In the genomic region with DNA sequence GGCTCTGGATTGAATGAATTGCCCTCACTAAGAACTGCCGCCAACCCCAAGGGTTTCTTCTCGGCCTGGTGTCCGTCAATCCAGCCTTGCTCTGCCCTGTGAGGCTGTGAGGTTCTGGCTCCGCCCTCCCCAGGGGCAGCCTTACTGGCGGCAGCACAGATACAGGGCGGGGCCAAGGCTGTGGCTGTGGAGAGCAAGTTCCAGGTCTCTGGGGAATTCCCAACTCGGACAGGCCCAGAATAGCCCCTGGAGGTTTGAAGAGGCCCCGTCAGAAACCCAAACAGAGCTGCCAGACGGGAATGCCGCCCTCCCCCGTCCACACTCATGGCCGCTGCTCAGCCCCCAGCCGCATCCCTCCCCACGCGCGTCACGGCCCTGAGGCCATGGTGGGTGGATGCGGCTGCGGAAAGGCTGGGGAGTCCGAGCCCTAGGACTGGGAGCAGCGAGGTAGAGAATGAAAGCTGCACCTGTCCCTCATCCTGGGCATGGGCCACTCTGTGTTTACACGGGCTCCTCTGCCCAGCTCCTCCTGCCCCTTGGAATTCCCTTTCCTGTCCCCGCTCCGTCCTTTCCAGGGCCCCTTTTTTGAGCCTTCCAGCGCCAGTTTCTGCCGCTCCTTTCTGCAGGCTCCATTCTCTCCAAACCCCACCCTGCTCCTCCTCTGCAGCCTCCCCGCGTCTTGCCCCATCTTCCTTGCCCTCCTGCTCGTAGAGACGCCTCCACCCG, we compare ENCODE assay signal across 8 cellular contexts. TPM values are rescaled to one million over a fixed set of nuclear protein-coding genes. Genes with fewer than 3 reads are reported as not detected.
DNase-seq lines count a peak whose midpoint lies in the region; ATAC-seq and TF ChIP-seq lines count a peak whose summit lies in the region.

No MANE protein-coding gene starts in this region.

- H3K9me3 ChIP-seq in left lung: no peaks in the 10 kb centered on the region

- CTCF ChIA-PET in activated CD4-positive, alpha-beta T cell treated with anti-CD3 and anti-CD28 coated beads for 36 hours (lab: Charles Lee): interaction anchor here (0.9 to 2.4 kb wide), 2 partner anchors 9 to 37 kb away, joined by 4 to 18 read pairs; partner anchors contain the start of gene MVP

- peak overlapping the region; percentile 75 for H3K27ac Mint-ChIP-seq in activated CD4-positive, alpha-beta T cell treated with anti-CD3 and anti-CD28 coated beads for 36 hours

- POLR2A ChIA-PET in activated CD4-positive, alpha-beta T cell treated with anti-CD3 and anti-CD28 coated beads for 36 hours (lab: Charles Lee): interaction anchor here (0.5 to 1.6 kb wide), 3 partner anchors 16 to 168 kb away, joined by 3 to 10 read pairs (median 5); no protein-coding TSS in a partner anchor

- ATAC-seq in HG03039 (IDR thresholded peaks at IDR 0.05; ENCODE audit: unreplicated experiment) (peak; percentile 35), left lung (peak; percentile 69)
- peak; percentile 47 for ATAC-seq in activated CD4-positive, alpha-beta T cell treated with anti-CD3 and anti-CD28 coated beads for 36 hours

- intact Hi-C loops in activated CD4-positive, alpha-beta T cell treated with anti-CD3 and anti-CD28 coated beads for 36 hours (cut with DNase I, micrococcal nuclease): loop anchor here in 1 of 2 experiments (10.0 kb wide), 1 partner anchor 183 kb away; the partner anchor contains the start of genes HIRIP3 and INO80E
- intact Hi-C loops in left lung (cut with DNase I): no loop called here

- peaks cover 36% of the 10 kb centered on the region for H3K36me3 Mint-ChIP-seq in activated CD4-positive, alpha-beta T cell treated with anti-CD3 and anti-CD28 coated beads for 36 hours (ENCODE audit: low read depth)

- H3K4me1 ChIP-seq in left lung: peaks cover 36 to 76% of the 10 kb centered on the region in 2 donors

- H3K27ac ChIP-seq in left lung: peak overlapping the region; percentile 66 to 81

- peak overlapping the region; percentile 73 for H3K4me3 Mint-ChIP-seq in activated CD4-positive, alpha-beta T cell treated with anti-CD3 and anti-CD28 coated beads for 36 hours

- no peaks in the 10 kb centered on the region for H3K27me3 Mint-ChIP-seq in activated CD4-positive, alpha-beta T cell treated with anti-CD3 and anti-CD28 coated beads for 36 hours

- H3K4me1 Mint-ChIP-seq in activated CD4-positive, alpha-beta T cell treated with anti-CD3 and anti-CD28 coated beads for 36 hours: peaks cover 58% of the 10 kb centered on the region

- peak overlapping the region; percentile 37 to 50 for H3K4me3 ChIP-seq in left lung

- DNase-seq in GDM1 (lab: John Stamatoyannopoulos, UW): peak; percentile 61
- peak; percentile 86 for DNase-seq in NCI-H446 treated with DMSO at 0.1 percent for 48 hours (lab: John Stamatoyannopoulos, UW)
- DNase-seq in activated CD4-positive, alpha-beta T cell treated with anti-CD3 and anti-CD28 coated beads for 36 hours: peak; percentile 90
- DNase-seq in ecto neural progenitor cell (ENCODE audit: low spot score): peak; percentile 96
- DNase-seq in left lung: peak; percentile 97 to 98
- DNase-seq in stimulated activated CD4-positive, alpha-beta T cell treated with anti-CD3 and anti-CD28 coated beads, Interleukin-2, amount 100 ng/mL, for 24 hours: peak; percentile 78 to 87
- no peak for DNase-seq in NK-92 treated with Interleukin-12 subunit alpha and Interleukin-12 subunit beta, amount 100 ng/mL, for 24 hours (lab: John Stamatoyannopoulos, UW)

- peaks cover 0 to 20% of the 10 kb centered on the region in 2 donors for H3K27me3 ChIP-seq in left lung

- peaks cover 0 to 22% of the 10 kb centered on the region in 2 donors for H3K36me3 ChIP-seq in left lung

- no peak for TF ChIP-seq CTCF in left lung (IDR thresholded peaks at IDR 0.05)

- H3K9me3 Mint-ChIP-seq in activated CD4-positive, alpha-beta T cell treated with anti-CD3 and anti-CD28 coated beads for 36 hours (ENCODE audit: low read depth): no peaks in the 10 kb centered on the region

RNA-seq across cellular contexts. Expression of gene PRRT2, which starts 0.7 kb away (rescaled TPM):
- under 1 TPM; 0.64 to 0.93 TPM for total RNA-seq in activated CD4-positive, alpha-beta T cell treated with anti-CD3 and anti-CD28 coated beads for 36 hours
- total RNA-seq in left lung: 1 to 10 TPM in 1 of 2 donors, under 1 TPM in 1; 0.94 to 3.1 TPM

RNA-seq across cellular contexts. Expression of gene PAGR1, which starts 4.6 kb away (rescaled TPM):
- total RNA-seq in activated CD4-positive, alpha-beta T cell treated with anti-CD3 and anti-CD28 coated beads for 36 hours: 10 to 100 TPM; 20.6 to 25.6 TPM
- 10 to 100 TPM; 16.4 to 23.1 TPM for total RNA-seq in left lung

RNA-seq across cellular contexts. Expression of gene MAZ, which starts 5.0 kb away (rescaled TPM):
- 100 to 1,000 TPM; 306 to 387 TPM for total RNA-seq in activated CD4-positive, alpha-beta T cell treated with anti-CD3 and anti-CD28 coated beads for 36 hours
- 100 to 1,000 TPM; 193 to 205 TPM for total RNA-seq in left lung

RNA-seq across cellular contexts. Expression of gene MVP, which starts 8.9 kb away (rescaled TPM):
- 100 to 1,000 TPM in 1 of 2 experiments, 10 to 100 TPM in 1; 86.2 to 101 TPM for total RNA-seq in activated CD4-positive, alpha-beta T cell treated with anti-CD3 and anti-CD28 coated beads for 36 hours
- 100 to 1,000 TPM; 236 to 280 TPM for total RNA-seq in left lung

RNA-seq across cellular contexts. Expression of gene KIF22, which starts 20.8 kb away (rescaled TPM):
- total RNA-seq in activated CD4-positive, alpha-beta T cell treated with anti-CD3 and anti-CD28 coated beads for 36 hours: 100 to 1,000 TPM; 153 to 168 TPM
- 10 to 100 TPM; 24.8 to 32.5 TPM for total RNA-seq in left lung
